Comparison of ENCODE assay signal across 15 cellular contexts in genomic region chr18:28584726-28585125, GRCh38.
A peak's percentile ranks its signal among the peaks of the same experiment; 100 is the strongest.
DNase-seq lines count a peak whose midpoint lies in the region; ATAC-seq and TF ChIP-seq lines count a peak whose summit lies in the region.
"Had no signal": no experiment of that assay in that cellular context is flagged by ENCODE, and none has a peak within 500 bp of the region (broad histone marks: within the 10 kb centered on the region; RNA-seq: fewer than 3 reads in every experiment).

No MANE protein-coding gene starts in this region.

- peak; percentile 64; the same call in 2 of the 3 replicates for ATAC-seq in RWPE2 (ENCODE audit: low read depth)
- ATAC-seq: activated CD8-positive, alpha-beta T cell treated with anti-CD3 and anti-CD28 coated beads, Interleukin-2, amount 10 ng/mL, durations not matched to agents 7 days and 5 days; activated naive CD8-positive, alpha-beta T cell treated with anti-CD3 and anti-CD28 coated beads, Interleukin-2, amount 50 U/mL, for 24 hours; right cardiac atrium had no signal

- H3K36me3 Mint-ChIP-seq in osteocyte (ENCODE audit: unreplicated experiment) = no peaks in the 10 kb centered on the region
- H3K36me3 Mint-ChIP-seq in T-helper 2 cell treated with Interferon-gamma antibody and Interleukin-4, amounts not matched to agents 5 μg/mL and 100 μg/mL, for 36 hours (ENCODE audit: low read depth) = no peaks in the 10 kb centered on the region

- no peak overlapping the region for H3K4me3 Mint-ChIP-seq in osteocyte (ENCODE audit: unreplicated experiment)
- no peak overlapping the region for H3K4me3 Mint-ChIP-seq in T-helper 2 cell treated with Interferon-gamma antibody and Interleukin-4, amounts not matched to agents 5 μg/mL and 100 μg/mL, for 36 hours
- H3K4me3 Mint-ChIP-seq: activated CD8-positive, alpha-beta T cell treated with anti-CD3 and anti-CD28 coated beads, Interleukin-2, amount 10 ng/mL, durations not matched to agents 7 days and 5 days; activated naive CD8-positive, alpha-beta T cell treated with anti-CD3 and anti-CD28 coated beads, Interleukin-2, amount 50 U/mL, for 24 hours had no signal

- no peak overlapping the region for H3K4me3 ChIP-seq in RWPE2 (ENCODE audit: severe bottlenecking)
- no peak overlapping the region for H3K4me3 ChIP-seq in fibroblast of pulmonary artery (replicated peaks; ENCODE audit: low read depth, low read length)
- H3K4me3 ChIP-seq: esophagus muscularis mucosa had no signal

- no peaks in the 10 kb centered on the region for H3K9me3 ChIP-seq in RWPE2 (ENCODE audit: severe bottlenecking)
- H3K9me3 ChIP-seq: Caco-2, esophagus muscularis mucosa had no signal

- no peaks in the 10 kb centered on the region for H3K27me3 ChIP-seq in RWPE2 (ENCODE audit: insufficient read depth, poor library complexity, severe bottlenecking)
- H3K27me3 ChIP-seq: esophagus muscularis mucosa had no signal

- no peaks in the 10 kb centered on the region for H3K4me1 ChIP-seq in RWPE2 (ENCODE audit: insufficient read depth, poor library complexity, severe bottlenecking)
- H3K4me1 ChIP-seq: Caco-2, esophagus muscularis mucosa had no signal

- DNase-seq in GM03348 (ENCODE audit: low spot score) = peak; percentile 33
- DNase-seq in RWPE2 (ENCODE audit: low spot score) = no peak
- DNase-seq in fibroblast of pulmonary artery (ENCODE audit: low read depth) = peak; percentile 73
- no peak for DNase-seq in osteocyte (ENCODE audit: extremely low spot score, unreplicated experiment)
- DNase-seq in SIG-M5 treated with dmso at 0.1 percent for 504 hours (lab: John Stamatoyannopoulos, UW; ENCODE audit: unreplicated experiment) = no peak
- no peak for DNase-seq in T-helper 2 cell treated with Interferon-gamma antibody and Interleukin-4, amounts not matched to agents 5 μg/mL and 100 μg/mL, for 36 hours (ENCODE audit: low spot score)
- no peak for DNase-seq in NCI-H2196 treated with DMSO at 0.1 percent for 48 hours (lab: John Stamatoyannopoulos, UW; ENCODE audit: unreplicated experiment)
- DNase-seq in NOMO-1 treated with dmso at 0.1 percent for 144 hours (lab: John Stamatoyannopoulos, UW; ENCODE audit: unreplicated experiment) = no peak
- DNase-seq: activated CD8-positive, alpha-beta T cell treated with anti-CD3 and anti-CD28 coated beads, Interleukin-2, amount 10 ng/mL, durations not matched to agents 7 days and 5 days; activated naive CD8-positive, alpha-beta T cell treated with anti-CD3 and anti-CD28 coated beads, Interleukin-2, amount 50 U/mL, for 24 hours; Caco-2; NCI-H446 treated with DMSO at 0.1 percent for 48 hours; right cardiac atrium had no signal

- TF ChIP-seq CTCF in RWPE2 (IDR thresholded peaks at IDR 0.05; ENCODE audit: poor library complexity, severe bottlenecking) (no peak), fibroblast of pulmonary artery (IDR thresholded peaks at IDR 0.05; ENCODE audit: low read length, missing control alignments) (no peak), osteocyte (IDR thresholded peaks at IDR 0.05) (peak; percentile 10)

- peak overlapping the region; percentile 12 for H3K27ac Mint-ChIP-seq in osteocyte (ENCODE audit: unreplicated experiment)
- no peak overlapping the region for H3K27ac Mint-ChIP-seq in T-helper 2 cell treated with Interferon-gamma antibody and Interleukin-4, amounts not matched to agents 5 μg/mL and 100 μg/mL, for 36 hours
- H3K27ac Mint-ChIP-seq: activated CD8-positive, alpha-beta T cell treated with anti-CD3 and anti-CD28 coated beads, Interleukin-2, amount 10 ng/mL, durations not matched to agents 7 days and 5 days; activated naive CD8-positive, alpha-beta T cell treated with anti-CD3 and anti-CD28 coated beads, Interleukin-2, amount 50 U/mL, for 24 hours had no signal

- no peaks in the 10 kb centered on the region for H3K27me3 Mint-ChIP-seq in osteocyte (ENCODE audit: unreplicated experiment)
- H3K27me3 Mint-ChIP-seq in T-helper 2 cell treated with Interferon-gamma antibody and Interleukin-4, amounts not matched to agents 5 μg/mL and 100 μg/mL, for 36 hours (ENCODE audit: low read depth) = no peaks in the 10 kb centered on the region
- H3K27me3 Mint-ChIP-seq: activated naive CD8-positive, alpha-beta T cell treated with anti-CD3 and anti-CD28 coated beads, Interleukin-2, amount 50 U/mL, for 24 hours had no signal

- no peaks in the 10 kb centered on the region for H3K36me3 ChIP-seq in RWPE2 (ENCODE audit: low read depth)
- H3K36me3 ChIP-seq: esophagus muscularis mucosa had no signal

- no peak overlapping the region for H3K27ac ChIP-seq in RWPE2 (ENCODE audit: poor library complexity, severe bottlenecking)
- H3K27ac ChIP-seq: esophagus muscularis mucosa, KMS-11 had no signal

- H3K9me3 Mint-ChIP-seq in osteocyte (ENCODE audit: unreplicated experiment) = no peaks in the 10 kb centered on the region
- peaks cover 13% of the 10 kb centered on the region for H3K9me3 Mint-ChIP-seq in T-helper 2 cell treated with Interferon-gamma antibody and Interleukin-4, amounts not matched to agents 5 μg/mL and 100 μg/mL, for 36 hours

- H3K4me1 Mint-ChIP-seq in osteocyte (ENCODE audit: unreplicated experiment) = peaks cover 19% of the 10 kb centered on the region
- H3K4me1 Mint-ChIP-seq in T-helper 2 cell treated with Interferon-gamma antibody and Interleukin-4, amounts not matched to agents 5 μg/mL and 100 μg/mL, for 36 hours (ENCODE audit: low read depth) = no peaks in the 10 kb centered on the region
- H3K4me1 Mint-ChIP-seq: activated naive CD8-positive, alpha-beta T cell treated with anti-CD3 and anti-CD28 coated beads, Interleukin-2, amount 50 U/mL, for 24 hours had no signal

Comparison
In these comparisons a context has a peak if more than half of its experiments do, and no peak if none do; other contexts are left out.
1. DNase-seq: peak in GM03348 (single experiment) and fibroblast of pulmonary artery (single experiment); none in RWPE2 (single experiment), osteocyte (single experiment), SIG-M5 treated with dmso at 0.1 percent for 504 hours (single experiment), T-helper 2 cell treated with Interferon-gamma antibody and Interleukin-4, amounts not matched to agents 5 μg/mL and 100 μg/mL, for 36 hours (single experiment), NCI-H2196 treated with DMSO at 0.1 percent for 48 hours (single experiment) and NOMO-1 treated with dmso at 0.1 percent for 144 hours (single experiment).